In the genomic region with DNA sequence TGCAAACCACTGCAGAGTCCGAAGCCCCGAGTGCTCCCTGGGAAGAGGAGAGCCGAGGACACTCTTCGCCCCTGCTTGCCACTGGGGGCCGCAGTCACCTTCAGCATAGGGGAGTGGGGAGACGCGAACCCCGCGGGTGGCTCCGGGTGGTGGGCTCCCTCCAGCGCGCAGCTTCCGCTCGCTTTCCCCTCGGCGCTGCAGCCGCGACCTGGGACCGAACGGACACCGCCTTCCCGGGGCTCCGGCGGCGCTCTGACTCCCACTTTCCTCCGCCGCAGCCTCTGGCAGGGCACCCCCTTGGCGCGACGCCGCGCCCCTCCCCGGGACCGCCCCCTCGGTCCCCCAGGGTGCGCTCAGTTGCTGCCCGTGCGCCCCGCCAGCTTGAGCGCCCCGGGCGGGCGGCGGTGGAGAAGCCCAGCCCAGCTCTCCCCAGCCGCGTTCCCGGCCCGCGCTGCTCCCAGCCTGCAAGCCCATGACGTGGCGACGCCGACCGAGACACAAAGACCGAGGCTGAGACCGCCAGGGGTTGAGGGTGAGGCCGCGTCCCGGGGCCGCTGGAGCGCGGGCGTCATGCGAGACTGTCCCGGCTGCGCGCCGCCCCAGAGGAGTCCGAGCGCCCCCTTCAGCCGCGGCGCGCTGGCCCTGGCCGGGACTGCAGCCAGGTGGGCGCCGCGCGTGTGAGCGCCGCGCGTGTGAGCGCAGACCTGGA, we compare ENCODE assay signal across 9 cellular contexts. TPM values are rescaled to one million over a fixed set of nuclear protein-coding genes. Genes with fewer than 3 reads are reported as not detected.
DNase-seq lines count a peak whose midpoint lies in the region; ATAC-seq, FAIRE-seq and TF ChIP-seq lines count a peak whose summit lies in the region.
"Had no signal": no experiment of that assay in that cellular context is flagged by ENCODE, and none has a peak within 500 bp of the region (broad histone marks: within the 10 kb centered on the region; RNA-seq: fewer than 3 reads in every experiment).

A gene with protein sequence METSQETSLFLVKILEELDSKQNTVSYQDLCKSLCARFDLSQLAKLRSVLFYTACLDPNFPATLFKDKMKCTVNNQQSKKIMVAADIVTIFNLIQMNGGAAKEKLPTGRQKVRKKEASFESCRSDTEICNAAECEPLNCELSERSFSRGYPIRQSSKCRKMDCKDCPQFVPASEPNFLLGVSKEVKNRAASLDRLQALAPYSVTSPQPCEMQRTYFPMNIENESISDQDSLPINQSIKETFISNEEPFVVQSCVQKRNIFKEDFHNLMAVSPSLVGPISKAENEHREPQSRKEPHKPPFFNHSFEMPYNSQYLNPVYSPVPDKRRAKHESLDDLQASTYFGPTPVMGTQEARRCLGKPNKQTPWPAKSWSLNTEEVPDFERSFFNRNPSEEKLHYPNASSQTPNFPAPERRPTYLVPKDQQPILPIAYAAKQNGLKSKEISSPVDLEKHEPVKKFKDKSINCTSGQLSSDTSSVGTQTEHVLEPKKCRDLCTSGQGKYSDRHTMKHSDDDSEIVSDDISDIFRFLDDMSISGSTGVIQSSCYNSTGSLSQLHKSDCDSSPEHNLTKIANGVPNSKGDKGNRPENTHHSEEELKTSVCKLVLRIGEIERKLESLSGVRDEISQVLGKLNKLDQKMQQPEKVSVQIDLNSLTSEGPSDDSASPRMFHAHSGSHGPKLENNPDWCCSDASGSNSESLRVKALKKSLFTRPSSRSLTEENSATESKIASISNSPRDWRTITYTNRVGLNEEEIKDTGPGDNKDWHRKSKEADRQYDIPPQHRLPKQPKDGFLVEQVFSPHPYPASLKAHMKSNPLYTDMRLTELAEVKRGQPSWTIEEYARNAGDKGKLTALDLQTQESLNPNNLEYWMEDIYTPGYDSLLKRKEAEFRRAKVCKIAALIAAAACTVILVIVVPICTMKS (plus strand): TSS at position 701 of the 709 bp plus-strand sequence. CDS start 23,812 bp downstream, outside the sequence.

- TF ChIP-seq EP300 in GM12878 (IDR thresholded peaks at IDR 0.05; ENCODE audit: borderline replicate concordance in 1 of 2, control insufficient read depth in 1 of 2, low read depth in 2 of 2, low read length in 2 of 2) (no peak), stomach (IDR thresholded peaks at IDR 0.05) (no peak)

- no TSS peak for BruUV-seq in GM12878 (replicated peaks; lab: Mats Ljungman, UMichigan)

- peak within 1 kb of the TSS; percentile 36 to 80 (median 60); a peak in 21 of 22 replicates for H3K4me2 ChIP-seq in BLaER1 treated with 17β-estradiol and CSF1 and Interleukin-3, amounts not matched to agents 10 nM and 100 nM
- H3K4me2 ChIP-seq in GM12878 (ENCODE audit: control insufficient read depth, insufficient read depth), result peak within 1 kb of the TSS; percentile 55; the same call in 1 of the 2 replicates

- H2AFZ ChIP-seq in GM12878 (ENCODE audit: control insufficient read depth, low read depth, low read length), result no peak within 1 kb of the TSS

- intact Hi-C loops in GM12878 (cut with micrococcal nuclease; ENCODE audit: unreplicated experiment) (no loop called here), stomach (cut with DNase I; ENCODE audit: low total_unique reads) (no loop called here)

- peak in 1 of 2 experiments; percentile 20 for DNase-seq in HL-60 (ENCODE audit: low read depth in 1 of 2, low spot score in 1 of 2)
- no peak for DNase-seq in GM12878 (ENCODE audit: low read depth, low spot score)
- DNase-seq in iPS-NIHi7 (ENCODE audit: extremely low spot score), result peak; percentile 57
- no peak for DNase-seq in stomach
- no peak for DNase-seq in effector CD4-positive, alpha-beta T cell
- DNase-seq in SW480 (ENCODE audit: low spot score), result no peak
- DNase-seq in NCI-H2196 treated with DMSO at 0.1 percent for 48 hours (lab: John Stamatoyannopoulos, UW; ENCODE audit: unreplicated experiment), result no peak

- H3K27me3 ChIP-seq in BLaER1 treated with 17β-estradiol and CSF1 and Interleukin-3, amounts not matched to agents 10 nM and 100 nM, result peaks cover 42 to 55% (median 47%) of the 10 kb centered on the region in 11 experiments
- H3K27me3 ChIP-seq in HL-60 (ENCODE audit: insufficient read depth, poor library complexity, severe bottlenecking), result peaks cover 51% of the 10 kb centered on the region
- H3K27me3 ChIP-seq in GM12878 (replicated peaks in 1 of 2; ENCODE audit: control insufficient read depth in 2 of 2, insufficient read depth in 2 of 2, low read length in 1 of 2), result peaks cover 10 to 34% of the 10 kb centered on the region in 2 experiments
- peaks cover 18 to 89% (median 41%) of the 10 kb centered on the region in 3 donors for H3K27me3 ChIP-seq in stomach

- no peak for FAIRE-seq in GM12878 (lab: Jason Lieb, UNC)
- FAIRE-seq: K562 had no signal

- in situ Hi-C loops in GM12878 (cut with MboI), result no loop called here

- ATAC-seq in GM12878, result peak; percentile 42
- ATAC-seq: K562 had no signal

- RAD21 ChIA-PET in GM12878 (lab: Charles Lee; ENCODE audit: unreplicated experiment), result no interaction called here

- H3K4me3 ChIP-seq in BLaER1 treated with 17β-estradiol and CSF1 and Interleukin-3, amounts not matched to agents 10 nM and 100 nM, result peak within 1 kb of the TSS; percentile 4 to 54 (median 39); a peak in 16 of 20 replicates
- peak within 1 kb of the TSS; percentile 25 for H3K4me3 ChIP-seq in HL-60 (replicated peaks; ENCODE audit: insufficient read depth, low read length)
- H3K4me3 ChIP-seq in GM12878, result no peak within 1 kb of the TSS
- H3K4me3 ChIP-seq in stomach, result peak within 1 kb of the TSS; percentile 41 to 69 (median 48)
- H3K4me3 ChIP-seq: K562 had no signal

- peaks cover 16 to 25% (median 19%) of the 10 kb centered on the region in 10 experiments; a peak in 19 of 20 replicates for H3K4me1 ChIP-seq in BLaER1 treated with 17β-estradiol and CSF1 and Interleukin-3, amounts not matched to agents 10 nM and 100 nM
- H3K4me1 ChIP-seq in GM12878 (ENCODE audit: control insufficient read depth, insufficient read depth, low read length), result no peaks in the 10 kb centered on the region
- peaks cover 9 to 26% (median 22%) of the 10 kb centered on the region in 4 donors for H3K4me1 ChIP-seq in stomach

- TF ChIP-seq POLR2A in GM12878 (IDR thresholded peaks at IDR 0.05; ENCODE audit: low read depth, low read length) (no peak), stomach (IDR thresholded peaks at IDR 0.05) (no peak)

- CTCF ChIA-PET in GM12878 (lab: Yijun Ruan, JAX), result no interaction called here

- H3K79me2 ChIP-seq in GM12878 (ENCODE audit: control insufficient read depth, insufficient read depth, low read length), result no peaks in the 10 kb centered on the region

- POLR2A ChIA-PET in GM12878 (lab: Charles Lee), result no interaction called here

- WGBS in GM12878 (ENCODE audit: insufficient coverage, insufficient replicate concordance, low lambda C conversion rate, missing lambda C conversion rate), result 16% methylated on average over 56 of the region's 84 CpGs
- WGBS in stomach, 5 donors, result 0 to 3% (median 1%) methylated on average over 39 to 84 of the region's 84 CpGs

- H3K9ac ChIP-seq in BLaER1 treated with 17β-estradiol and CSF1 and Interleukin-3, amounts not matched to agents 10 nM and 100 nM, result no peak within 1 kb of the TSS
- H3K9ac ChIP-seq in GM12878 (ENCODE audit: control insufficient read depth, insufficient read depth, low read length), result no peak within 1 kb of the TSS

- H4K20me1 ChIP-seq in BLaER1 treated with 17β-estradiol and CSF1 and Interleukin-3, amounts not matched to agents 10 nM and 100 nM, result peaks cover 0 to 9% (median 0%) of the 10 kb centered on the region in 11 experiments; a peak in 1 of 22 replicates
- no peaks in the 10 kb centered on the region for H4K20me1 ChIP-seq in GM12878 (ENCODE audit: control insufficient read depth, insufficient read depth)

- H3K36me3 ChIP-seq in BLaER1 treated with 17β-estradiol and CSF1 and Interleukin-3, amounts not matched to agents 10 nM and 100 nM, result no peaks in the 10 kb centered on the region; a peak in 1 of 22 replicates
- H3K36me3 ChIP-seq in GM12878 (ENCODE audit: control insufficient read depth in 2 of 2, insufficient read depth in 2 of 2, low read length in 1 of 2), result no peaks in the 10 kb centered on the region
- H3K36me3 ChIP-seq in stomach, result no peaks in the 10 kb centered on the region

- no peak within 1 kb of the TSS for H3K27ac ChIP-seq in BLaER1 treated with 17β-estradiol and CSF1 and Interleukin-3, amounts not matched to agents 10 nM and 100 nM
- H3K27ac ChIP-seq in HL-60 (replicated peaks), result no peak within 1 kb of the TSS
- no peak within 1 kb of the TSS for H3K27ac ChIP-seq in GM12878 (ENCODE audit: control insufficient read depth, insufficient read depth)
- no peak within 1 kb of the TSS for H3K27ac ChIP-seq in stomach

- H3K9me3 ChIP-seq in BLaER1 treated with 17β-estradiol and CSF1 and Interleukin-3, amounts not matched to agents 10 nM and 100 nM (replicated peaks in 1 of 11), result peaks cover 0 to 19% (median 16%) of the 10 kb centered on the region in 11 experiments; a peak in 21 of 22 replicates
- H3K9me3 ChIP-seq in GM12878 (replicated peaks; ENCODE audit: control insufficient read depth, insufficient read depth, low read length) (no peaks in the 10 kb centered on the region), stomach (peaks cover 0 to 2% (median 0%) of the 10 kb centered on the region in 4 donors)

- no peak for TF ChIP-seq RAD21 in GM12878 (IDR thresholded peaks at IDR 0.05; ENCODE audit: insufficient read depth, low read depth, low read length)

- SMC1A ChIA-PET in GM12878 (lab: Charles Lee; ENCODE audit: uncharacterized antibody, unreplicated experiment), result interaction anchor here (0.9 kb wide), 1 partner anchor 92 kb away, joined by 3 read pairs; no protein-coding TSS in a partner anchor

- TF ChIP-seq CTCF in HL-60 (IDR thresholded peaks at IDR 0.05; ENCODE audit: insufficient read depth, low read length) (no peak), GM12878 (IDR thresholded peaks at IDR 0.05 in 2 of 3, conservative IDR thresholded peaks at IDR 0.05 in 1 of 3; ENCODE audit: control insufficient read depth in 2 of 3, extremely low read depth in 1 of 3, insufficient read depth in 1 of 3, low read depth in 3 of 3, low read length in 3 of 3) (no peak), stomach (IDR thresholded peaks at IDR 0.05) (no peak)

RNA-seq across cellular contexts. Expression of the gene that starts here (rescaled TPM):
- total RNA-seq in GM12878 (2013; cell fraction: nucleolus; rRNA removed), result 2.0 and 2.2 TPM in 2 replicates
- total RNA-seq in GM12878 (2014; rRNA removed) (0.34 and 0.38 TPM in 2 replicates), GM12878 (2014; rRNA removed; fragmentation: Illumina TruSeq; extraction: Trizol) (0.28 and 0.31 TPM in 2 replicates), GM12878 (2021) (0.29 and 0.36 TPM in 2 replicates), stomach (1 to 10 TPM in 1 of 5 donors, under 1 TPM in 1, not detected in 3; 0.29 to 1.3 TPM)
- polyA plus RNA-seq in GM12878 (2011; ENCODE audit: low read depth), result 0.12 TPM
- polyA plus RNA-seq in GM12878 (2011; rRNA removed) (0.22 and 0.23 TPM in 2 replicates), GM12878 (2014; fragmentation: Illumina TruSeq; extraction: Trizol) (0.40 and 0.62 TPM in 2 replicates), GM12878 (2014; fragmentation: Nextera tagmentation; extraction: Ambion mirVana) (under 1 TPM; 0.05 to 0.07 TPM), GM12878 (2014; rRNA removed) (0.14 and 0.22 TPM in 2 replicates), GM12878 (2016; fragmentation: Nextera tagmentation; extraction: Ambion mirVana) (under 1 TPM; 0.07 to 0.25 TPM), stomach (under 1 TPM; 0.12 to 0.25 (median 0.15) TPM)
- 0.09 and 0.10 TPM in 2 replicates for polyA plus RNA-seq in GM12878 (2011; cell fraction: cytosol; rRNA removed)
- polyA plus RNA-seq in GM12878 (2011; cell fraction: nucleus; rRNA removed), result 1.1 and 1.5 TPM in 2 replicates
- 0.23 and 0.25 TPM in 2 replicates for polyA plus RNA-seq in GM12878 (2012)
- 0.29 and 0.41 TPM in 2 replicates for polyA minus RNA-seq in GM12878 (2011; rRNA and poly(A)+ RNA removed)
- 0.10 TPM in 1 of 2 replicates, not detected in the other for polyA minus RNA-seq in GM12878 (2011; cell fraction: cytosol; rRNA and poly(A)+ RNA removed)
- polyA minus RNA-seq in GM12878 (2011; cell fraction: nucleus; rRNA and poly(A)+ RNA removed), result 0.24 and 0.57 TPM in 2 replicates
